Comparison of ENCODE assay signal across 14 cellular contexts in the genomic region with DNA sequence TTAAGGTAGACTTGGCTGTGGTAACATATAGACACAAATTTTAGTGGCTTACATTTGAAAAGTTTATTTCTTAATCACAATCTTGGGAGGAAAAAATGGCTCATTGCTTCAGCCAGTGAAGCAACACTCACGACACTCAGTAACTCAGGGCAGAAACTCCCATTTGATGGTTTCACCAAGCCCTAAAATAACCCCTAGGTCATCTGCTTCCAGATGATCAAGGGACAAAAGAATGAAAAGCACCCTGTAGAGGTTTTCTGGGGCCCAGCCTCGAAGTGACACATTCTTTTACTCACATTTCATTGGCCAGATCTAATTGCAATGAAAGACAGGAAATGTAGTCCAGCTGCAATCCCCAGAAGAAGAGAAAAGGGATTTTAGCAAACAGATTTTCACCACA.
DNase-seq lines count a peak whose midpoint lies in the region; ATAC-seq and TF ChIP-seq lines count a peak whose summit lies in the region.
"Had no signal": no experiment of that assay in that cellular context is flagged by ENCODE, and none has a peak within 500 bp of the region (broad histone marks: within the 10 kb centered on the region; RNA-seq: fewer than 3 reads in every experiment).

No MANE protein-coding gene starts in this region.

- intact Hi-C loops in left cardiac atrium (cut with DNase I) (no loop called here), testis (cut with DNase I; ENCODE audit: low total_unique reads) (no loop called here)

- TF ChIP-seq POLR2A in testis (IDR thresholded peaks at IDR 0.05) = no peak

- 54% methylated on average over 2 of the region's 2 CpGs for WGBS in testis, 2 donors

- POLR2A ChIA-PET in WTC11 (lab: Charles Lee) = no interaction called here

- peak; percentile 62 for ATAC-seq in GM23338
- ATAC-seq in WTC11 = peak; percentile 82
- ATAC-seq in left cardiac atrium = peak; percentile 84 to 86
- ATAC-seq: stimulated activated naive CD8-positive, alpha-beta T cell treated with anti-CD3 and anti-CD28 coated beads, Interleukin-15, amount 100 ng/mL, for 72 hours had no signal

- H3K4me1 Mint-ChIP-seq in GM23338 = peaks cover 16% of the 10 kb centered on the region
- H3K4me1 Mint-ChIP-seq in WTC11 = peaks cover 20% of the 10 kb centered on the region
- H3K4me1 Mint-ChIP-seq: memory B cell had no signal

- H2AFZ ChIP-seq in GM23338 = peak overlapping the region; percentile 0; the same call in 1 of the 2 replicates

- H3K36me3 Mint-ChIP-seq in GM23338 (ENCODE audit: low read depth) (peaks cover 11% of the 10 kb centered on the region), WTC11 (peaks cover 8% of the 10 kb centered on the region)
- H3K36me3 Mint-ChIP-seq: memory B cell had no signal

- CTCF ChIA-PET in WTC11 (lab: Charles Lee) = no interaction called here

- H3K4me2 ChIP-seq in GM23338 = no peak overlapping the region
- H3K4me2 ChIP-seq in skeletal muscle satellite cell (ENCODE audit: low read length) = peak overlapping the region; percentile 61

- H3F3A ChIP-seq in GM23338 (replicated peaks; ENCODE audit: low read depth) = no peaks in the 10 kb centered on the region

- H3K4me3 Mint-ChIP-seq in GM23338 = no peak overlapping the region
- no peak overlapping the region for H3K4me3 Mint-ChIP-seq in WTC11
- H3K4me3 Mint-ChIP-seq: memory B cell; stimulated activated naive CD8-positive, alpha-beta T cell treated with anti-CD3 and anti-CD28 coated beads, Interleukin-15, amount 100 ng/mL, for 72 hours had no signal

- no peaks in the 10 kb centered on the region for H3K79me2 ChIP-seq in GM23338 (replicated peaks; ENCODE audit: insufficient read depth)

- H3K9me3 ChIP-seq in skeletal muscle satellite cell (replicated peaks; ENCODE audit: low read length) = peaks cover 3% of the 10 kb centered on the region
- H3K9me3 ChIP-seq in testis = no peaks in the 10 kb centered on the region

- H3K27ac Mint-ChIP-seq in GM23338 (no peak overlapping the region; the same call in 1 of the 2 replicates), WTC11 (0 out of 2 replicates have a peak overlapping the region, but pooled peaks have one; percentile 20)
- H3K27ac Mint-ChIP-seq: memory B cell; stimulated activated naive CD8-positive, alpha-beta T cell treated with anti-CD3 and anti-CD28 coated beads, Interleukin-15, amount 100 ng/mL, for 72 hours had no signal

- H3K36me3 ChIP-seq in GM23338 (ENCODE audit: insufficient read depth) (no peaks in the 10 kb centered on the region), skeletal muscle satellite cell (ENCODE audit: insufficient read depth, low read length) (no peaks in the 10 kb centered on the region), testis (ENCODE audit: low read depth, missing control alignments) (no peaks in the 10 kb centered on the region)

- DNase-seq in GM23338 (ENCODE audit: low spot score) (peak; percentile 35), WTC11 (ENCODE audit: low spot score) (no peak), left cardiac atrium (peak; percentile 23), globus pallidus (ENCODE audit: low spot score) (no peak), DMS153 treated with DMSO at 0.1 percent for 48 hours (lab: John Stamatoyannopoulos, UW; ENCODE audit: unreplicated experiment) (no peak), testis (no peak), activated T-cell treated with anti-CD3 and anti-CD28 coated beads for 4 hours (no peak)
- DNase-seq: activated effector memory CD4-positive, alpha-beta T cell treated with anti-CD3 and anti-CD28 coated beads, Interleukin-2, amount 50 U/mL, for 16 hours; effector CD4-positive, alpha-beta T cell; Karpas-422; NCI-H774; stimulated activated naive CD8-positive, alpha-beta T cell treated with anti-CD3 and anti-CD28 coated beads, Interleukin-15, amount 100 ng/mL, for 72 hours had no signal

- H3K27ac ChIP-seq in GM23338 (ENCODE audit: low read depth) (no peak overlapping the region), testis (no peak overlapping the region)

- no peaks in the 10 kb centered on the region for H3K27me3 ChIP-seq in GM23338 (ENCODE audit: insufficient read depth)
- H3K27me3 ChIP-seq in skeletal muscle satellite cell (ENCODE audit: control insufficient read depth, insufficient read depth, low read length) = no peaks in the 10 kb centered on the region
- H3K27me3 ChIP-seq in testis = no peaks in the 10 kb centered on the region

- no peak overlapping the region for H3K4me3 ChIP-seq in GM23338
- peak overlapping the region; percentile 33 for H3K4me3 ChIP-seq in skeletal muscle satellite cell (ENCODE audit: low read length)
- no peak overlapping the region for H3K4me3 ChIP-seq in testis

- H3K9me3 Mint-ChIP-seq in GM23338 (peaks cover 7% of the 10 kb centered on the region), WTC11 (peaks cover 18% of the 10 kb centered on the region)

- H3K4me1 ChIP-seq in GM23338 (ENCODE audit: insufficient read depth) (no peaks in the 10 kb centered on the region), skeletal muscle satellite cell (ENCODE audit: control insufficient read depth, insufficient read depth, low read length) (peaks cover 41% of the 10 kb centered on the region), testis (no peaks in the 10 kb centered on the region)

- no peaks in the 10 kb centered on the region for H4K20me1 ChIP-seq in GM23338 (replicated peaks; ENCODE audit: insufficient read depth)

- no peaks in the 10 kb centered on the region for H3K27me3 Mint-ChIP-seq in GM23338 (ENCODE audit: insufficient read depth, low read depth, poor library complexity)
- H3K27me3 Mint-ChIP-seq in WTC11 (ENCODE audit: low read depth) = no peaks in the 10 kb centered on the region
- H3K27me3 Mint-ChIP-seq: memory B cell; stimulated activated naive CD8-positive, alpha-beta T cell treated with anti-CD3 and anti-CD28 coated beads, Interleukin-15, amount 100 ng/mL, for 72 hours had no signal

- H3K9ac ChIP-seq in skeletal muscle satellite cell (ENCODE audit: low read depth, low read length) = peak overlapping the region; percentile 69

- H3K9me2 ChIP-seq in GM23338 (ENCODE audit: insufficient read depth) = peaks cover 5% of the 10 kb centered on the region; the same call in 1 of the 2 replicates

- TF ChIP-seq CTCF in GM23338 (conservative IDR thresholded peaks at IDR 0.05; ENCODE audit: low read depth in 2 of 2) (no peak), WTC11 (IDR thresholded peaks at IDR 0.05) (no peak), testis (IDR thresholded peaks at IDR 0.05) (no peak)

TF ChIP-seq in GM23338, 12 proteins besides CTCF, POLR2A, EP300 and RAD21:
- TF ChIP-seq EZH2 (IDR thresholded peaks at IDR 0.05; ENCODE audit: low read depth, unreplicated experiment) (no peak), CREB1 (CRISPR knock-in tag; IDR thresholded peaks at IDR 0.05; ENCODE audit: low read depth) (no peak), ETS1 (IDR thresholded peaks at IDR 0.05) (no peak), NANOG (IDR thresholded peaks at IDR 0.05; ENCODE audit: borderline replicate concordance) (no peak)

TF ChIP-seq in WTC11, 78 proteins besides CTCF, POLR2A, EP300 and RAD21:
- no peak for TF ChIP-seq ZNF138 (CRISPR knock-in tag; conservative IDR thresholded peaks at IDR 0.05)

Comparison
In these comparisons a context has a peak if more than half of its experiments do, and no peak if none do; other contexts are left out.
1. DNase-seq: peak in GM23338 (single experiment) and left cardiac atrium (single experiment); none in WTC11 (single experiment), globus pallidus (single experiment), DMS153 treated with DMSO at 0.1 percent for 48 hours (single experiment), testis (single experiment) and activated T-cell treated with anti-CD3 and anti-CD28 coated beads for 4 hours (single experiment).
2. Peak in every context shown above with its lines, with median percentiles within 50 percentile points of each other: ATAC-seq.